ENCODE assay signal across 9 cellular contexts in the genomic region with DNA sequence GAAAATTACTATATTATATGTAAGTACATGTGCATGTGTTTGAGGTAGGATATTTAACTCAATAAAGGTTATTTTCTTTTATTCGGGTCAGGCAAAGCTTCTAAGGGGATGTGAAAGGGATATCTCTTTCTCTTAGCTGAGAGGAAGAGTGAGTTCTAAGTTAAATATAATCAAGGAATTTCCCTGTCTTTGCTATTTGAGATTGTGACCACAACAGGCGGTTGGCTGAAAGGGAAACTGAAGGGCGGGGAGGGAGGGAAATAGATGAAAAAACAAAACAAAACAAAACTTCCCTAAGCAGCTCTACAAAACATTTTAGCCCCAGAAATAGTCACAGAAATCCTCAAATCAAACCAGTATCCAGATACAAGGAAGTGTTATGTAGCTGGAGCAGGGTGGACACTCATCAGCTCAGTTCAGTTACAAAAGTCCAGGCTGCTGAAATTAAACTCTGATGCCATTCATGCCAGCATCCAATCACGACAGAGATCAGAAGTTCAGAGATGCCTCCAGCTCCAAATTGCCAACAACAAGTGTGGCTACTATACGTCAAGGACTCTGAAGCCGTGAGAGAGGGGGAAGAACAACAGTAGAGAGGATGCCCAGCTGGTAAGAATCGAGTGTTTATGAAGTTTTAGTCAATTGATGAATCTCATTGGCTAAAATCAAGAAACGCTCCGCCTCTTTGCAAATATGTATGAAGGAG. TPM values are rescaled to one million over a fixed set of nuclear protein-coding genes. Genes with fewer than 3 reads are reported as not detected.
DNase-seq lines count a peak whose midpoint lies in the region; ATAC-seq, FAIRE-seq and TF ChIP-seq lines count a peak whose summit lies in the region.
"Had no signal": no experiment of that assay in that cellular context is flagged by ENCODE, and none has a peak within 500 bp of the region (broad histone marks: within the 10 kb centered on the region; RNA-seq: fewer than 3 reads in every experiment).

No MANE protein-coding gene starts in this region.

- H3K9me3 Mint-ChIP-seq in activated naive CD4-positive, alpha-beta T cell treated with anti-CD3 and anti-CD28 coated beads, Interleukin-2, amount 50 U/mL, for 72 hours = no peaks in the 10 kb centered on the region

- DNase-seq in right lobe of liver = no peak
- DNase-seq in HepG2 (ENCODE audit: low spot score) = no peak
- DNase-seq in astrocyte of the hippocampus (ENCODE audit: low read depth, low spot score) = peak; percentile 37
- no peak for DNase-seq in aorta
- no peak for DNase-seq in PC-9
- DNase-seq in activated naive CD4-positive, alpha-beta T cell treated with anti-CD3 and anti-CD28 coated beads, Interleukin-2, amount 50 U/mL, for 72 hours (ENCODE audit: low spot score in 2 of 2) = no peak
- no peak for DNase-seq in OCI-M2 (lab: John Stamatoyannopoulos, UW; ENCODE audit: unreplicated experiment)
- DNase-seq: DND-41 had no signal

- H3K9me3 ChIP-seq in right lobe of liver (no peaks in the 10 kb centered on the region), HepG2 (ENCODE audit: low read length) (no peaks in the 10 kb centered on the region), aorta (ENCODE audit: control insufficient read depth, low read length) (no peaks in the 10 kb centered on the region), PC-9 (ENCODE audit: insufficient read depth, low read depth) (peaks cover 4% of the 10 kb centered on the region; the same call in 1 of the 2 replicates)

- H3K9me2 ChIP-seq in PC-9 (ENCODE audit: insufficient read depth) = no peaks in the 10 kb centered on the region

- BruUV-seq in HepG2 (replicated peaks; lab: Mats Ljungman, UMichigan) (no TSS peak), PC-9 (replicated peaks; lab: Mats Ljungman, UMichigan) (no TSS peak)

- intact Hi-C loops in right lobe of liver (cut with DNase I) (no loop called here), HepG2 (cut with micrococcal nuclease; ENCODE audit: unreplicated experiment) (no loop called here), aorta (cut with DNase I) (no loop called here), PC-9 (cut with micrococcal nuclease; ENCODE audit: unreplicated experiment) (no loop called here)

- H3K27ac Mint-ChIP-seq in activated naive CD4-positive, alpha-beta T cell treated with anti-CD3 and anti-CD28 coated beads, Interleukin-2, amount 50 U/mL, for 72 hours = peak overlapping the region in 1 of 2 donors; percentile 4

- FAIRE-seq in HepG2 (lab: Jason Lieb, UNC) = no peak

- in situ Hi-C loops in HepG2 (cut with HindIII; ENCODE audit: extremely low pct_ligation_motif_present, low pct_unique_long_range_greater_than_20kb) = no loop called here

- H3K9ac ChIP-seq in HepG2 (ENCODE audit: insufficient read depth, low read depth, low read length) = no peak overlapping the region

- H3K4me1 ChIP-seq in right lobe of liver (peaks cover 0 to 15% (median 2%) of the 10 kb centered on the region in 4 donors), HepG2 (ENCODE audit: insufficient read depth, low read length) (no peaks in the 10 kb centered on the region), aorta (ENCODE audit: control insufficient read depth in 1 of 2, insufficient read depth in 2 of 2, low read length in 2 of 2) (peaks cover 0 to 4% of the 10 kb centered on the region in 2 donors), PC-9 (replicated peaks; ENCODE audit: insufficient read depth) (no peaks in the 10 kb centered on the region)

- H3K27ac ChIP-seq in right lobe of liver = peak overlapping the region in 1 of 3 donors; percentile 29
- no peak overlapping the region for H3K27ac ChIP-seq in HepG2 (ENCODE audit: extremely low read length, insufficient read depth, low read length)
- H3K27ac ChIP-seq in aorta (ENCODE audit: low read depth in 1 of 2, low read length in 2 of 2) = no peak overlapping the region
- H3K27ac ChIP-seq in PC-9 = no peak overlapping the region

- POLR2A ChIA-PET in HepG2 (lab: Yijun Ruan, JAX) = no interaction called here
- POLR2A ChIA-PET in PC-9 (lab: Charles Lee; ENCODE audit: unreplicated experiment) = interaction anchor here (0.6 kb wide), 1 partner anchor 1268 kb away, joined by 3 read pairs; no protein-coding TSS in a partner anchor

- TF ChIP-seq EP300 in HepG2 (IDR thresholded peaks at IDR 0.05; ENCODE audit: low read depth in 2 of 2, low read length in 2 of 2) (no peak), HepG2 (CRISPR knock-in tag; IDR thresholded peaks at IDR 0.05; ENCODE audit: borderline replicate concordance) (no peak)

- 46% methylated on average over 9 of the region's 9 CpGs for WGBS in right lobe of liver (ENCODE audit: insufficient coverage, low coverage, low lambda C conversion rate, missing lambda C conversion rate)
- 31% methylated on average over 9 of the region's 9 CpGs for WGBS in HepG2 (ENCODE audit: low lambda C conversion rate)
- WGBS in aorta, 2 donors = 59 to 68% methylated on average over 9 of the region's 9 CpGs

- H3K36me3 ChIP-seq in right lobe of liver = no peaks in the 10 kb centered on the region
- H3K36me3 ChIP-seq in HepG2 (replicated peaks in 1 of 2; ENCODE audit: control insufficient read depth in 1 of 2, insufficient read depth in 2 of 2, low read length in 2 of 2) = no peaks in the 10 kb centered on the region
- no peaks in the 10 kb centered on the region for H3K36me3 ChIP-seq in aorta (ENCODE audit: control insufficient read depth in 1 of 2, insufficient read depth in 2 of 2, low read length in 1 of 2)
- H3K36me3 ChIP-seq in PC-9 (ENCODE audit: low read depth) = no peaks in the 10 kb centered on the region

- ATAC-seq in right lobe of liver (peak in 3 of 4 donors; percentile 29 to 66 (median 47)), HepG2 (no peak), HG03196 (IDR thresholded peaks at IDR 0.05; ENCODE audit: unreplicated experiment) (peak; percentile 67), aorta (ENCODE audit: low FRiP score) (peak; percentile 50)
- ATAC-seq in activated naive CD4-positive, alpha-beta T cell treated with anti-CD3 and anti-CD28 coated beads, Interleukin-2, amount 50 U/mL, for 72 hours = no peak

- no peak overlapping the region for H3K4me3 ChIP-seq in right lobe of liver
- H3K4me3 ChIP-seq in HepG2 (replicated peaks in 1 of 3; ENCODE audit: insufficient read depth in 1 of 3, low read depth in 2 of 3, low read length in 3 of 3) = no peak overlapping the region
- H3K4me3 ChIP-seq in aorta (ENCODE audit: low read length in 2 of 2) = no peak overlapping the region
- H3K4me3 ChIP-seq in PC-9 = no peak overlapping the region

- no peak overlapping the region for H2AFZ ChIP-seq in HepG2 (ENCODE audit: low read length)
- no peak overlapping the region for H2AFZ ChIP-seq in PC-9

- no peak for TF ChIP-seq POLR2A in right lobe of liver (IDR thresholded peaks at IDR 0.05)
- TF ChIP-seq POLR2A in HepG2 (IDR thresholded peaks at IDR 0.05; ENCODE audit: insufficient read depth in 1 of 2, low read depth in 2 of 2, low read length in 2 of 2) = no peak

- H3F3A ChIP-seq in PC-9 (ENCODE audit: insufficient read depth, low read depth) = no peaks in the 10 kb centered on the region

- no peak for TF ChIP-seq RAD21 in HepG2 (CRISPR knock-in tag; IDR thresholded peaks at IDR 0.05)

- CTCF ChIA-PET in HepG2 (lab: Yijun Ruan, JAX; ENCODE audit: low intra/inter-chr PET ratio, low total read pairs) (no interaction called here), PC-9 (lab: Charles Lee) (no interaction called here)

- TF ChIP-seq CTCF in right lobe of liver (IDR thresholded peaks at IDR 0.05) (no peak), HepG2 (CRISPR knock-in tag; IDR thresholded peaks at IDR 0.05) (no peak), PC-9 (conservative IDR thresholded peaks at IDR 0.05) (no peak)

- H3K36me3 Mint-ChIP-seq in activated naive CD4-positive, alpha-beta T cell treated with anti-CD3 and anti-CD28 coated beads, Interleukin-2, amount 50 U/mL, for 72 hours = no peaks in the 10 kb centered on the region

- H3K4me2 ChIP-seq in HepG2 (ENCODE audit: low read depth, low read length) (no peak overlapping the region), PC-9 (no peak overlapping the region)

- H3K27me3 ChIP-seq in right lobe of liver (no peaks in the 10 kb centered on the region), HepG2 (ENCODE audit: control insufficient read depth in 1 of 2, insufficient read depth in 2 of 2, low read length in 2 of 2) (no peaks in the 10 kb centered on the region), aorta (ENCODE audit: control insufficient read depth in 1 of 2, insufficient read depth in 2 of 2, low read length in 1 of 2) (no peaks in the 10 kb centered on the region), PC-9 (ENCODE audit: insufficient read depth, low read depth) (no peaks in the 10 kb centered on the region)

- H4K20me1 ChIP-seq in HepG2 (ENCODE audit: insufficient read depth, low read length) (no peaks in the 10 kb centered on the region), PC-9 (ENCODE audit: insufficient read depth) (no peaks in the 10 kb centered on the region)

- H3K79me2 ChIP-seq in HepG2 (ENCODE audit: insufficient read depth, low read length) (no peaks in the 10 kb centered on the region), PC-9 (ENCODE audit: low read depth) (no peaks in the 10 kb centered on the region)

RNA-seq across cellular contexts. Expression of gene TP63, which starts 0.4 kb away (rescaled TPM):
- under 1 TPM in 3 of 6 experiments, not detected in 3; 0.06 to 0.55 (median 0.15) TPM for total RNA-seq in right lobe of liver
- total RNA-seq in HepG2 (2016; rRNA removed; fragmentation: Illumina TruSeq; extraction: Trizol) = not detected in 2 replicates
- not detected in 2 replicates for total RNA-seq in HepG2 (2016; cell fraction: cytosol; rRNA removed; fragmentation: Illumina TruSeq; extraction: Trizol; ENCODE audit: low read depth)
- total RNA-seq in HepG2 (2016; cell fraction: insoluble cytoplasmic fraction; rRNA removed; fragmentation: Illumina TruSeq; extraction: Trizol) = not detected in 2 replicates
- not detected in 2 replicates for total RNA-seq in HepG2 (2016; cell fraction: membrane; rRNA removed; fragmentation: Illumina TruSeq; extraction: Trizol)
- not detected in 2 replicates for total RNA-seq in HepG2 (2016; cell fraction: nucleus; rRNA removed; fragmentation: Illumina TruSeq; extraction: Trizol)
- not detected in 2 replicates for polyA plus RNA-seq in HepG2 (2011; rRNA removed)
- not detected in 2 replicates for polyA plus RNA-seq in HepG2 (2011; cell fraction: cytosol; rRNA removed)
- not detected in 2 replicates for polyA plus RNA-seq in HepG2 (2011; cell fraction: nucleus; rRNA removed)
- not detected in 2 replicates for polyA plus RNA-seq in HepG2 (2012)
- polyA plus RNA-seq in HepG2 (2016; cell fraction: cytosol; fragmentation: Illumina TruSeq; extraction: Trizol; ENCODE audit: low read depth) = not detected in 2 replicates
- not detected in 2 replicates for polyA plus RNA-seq in HepG2 (2016; cell fraction: insoluble cytoplasmic fraction; fragmentation: Illumina TruSeq; extraction: Trizol; ENCODE audit: low read depth)
- not detected in 2 replicates for polyA plus RNA-seq in HepG2 (2016; cell fraction: membrane; fragmentation: Illumina TruSeq; extraction: Trizol; ENCODE audit: low read depth)
- not detected in 2 replicates for polyA plus RNA-seq in HepG2 (2016; cell fraction: nucleus; fragmentation: Illumina TruSeq; extraction: Trizol; ENCODE audit: insufficient read depth, low read depth)
- 0.96 TPM in 1 of 2 replicates, not detected in the other for polyA minus RNA-seq in HepG2 (2011; rRNA and poly(A)+ RNA removed; ENCODE audit: low replicate concordance)
- not detected in 2 replicates for polyA minus RNA-seq in HepG2 (2011; cell fraction: cytosol; rRNA and poly(A)+ RNA removed)
- polyA minus RNA-seq in HepG2 (2011; cell fraction: nucleus; rRNA and poly(A)+ RNA removed) = not detected in 2 replicates
- under 1 TPM; 0.42 to 0.72 TPM for total RNA-seq in aorta
- polyA plus RNA-seq in aorta = under 1 TPM; 0.03 to 0.25 TPM
- total RNA-seq in PC-9 (2021) = 0.65 and 3.6 TPM in 2 replicates
- total RNA-seq in activated naive CD4-positive, alpha-beta T cell treated with anti-CD3 and anti-CD28 coated beads, Interleukin-2, amount 50 U/mL, for 72 hours = under 1 TPM; 0.06 to 0.68 TPM

Comparison
In these comparisons a context has a peak if more than half of its experiments do, and no peak if none do; other contexts are left out.
1. ATAC-seq: peak in right lobe of liver (3 of 4), HG03196 (single experiment) and aorta (single experiment); none in HepG2 (single experiment) and activated naive CD4-positive, alpha-beta T cell treated with anti-CD3 and anti-CD28 coated beads, Interleukin-2, amount 50 U/mL, for 72 hours (0 of 2).